Comparison of ENCODE assay signal across 1 cellular context in the genomic region with DNA sequence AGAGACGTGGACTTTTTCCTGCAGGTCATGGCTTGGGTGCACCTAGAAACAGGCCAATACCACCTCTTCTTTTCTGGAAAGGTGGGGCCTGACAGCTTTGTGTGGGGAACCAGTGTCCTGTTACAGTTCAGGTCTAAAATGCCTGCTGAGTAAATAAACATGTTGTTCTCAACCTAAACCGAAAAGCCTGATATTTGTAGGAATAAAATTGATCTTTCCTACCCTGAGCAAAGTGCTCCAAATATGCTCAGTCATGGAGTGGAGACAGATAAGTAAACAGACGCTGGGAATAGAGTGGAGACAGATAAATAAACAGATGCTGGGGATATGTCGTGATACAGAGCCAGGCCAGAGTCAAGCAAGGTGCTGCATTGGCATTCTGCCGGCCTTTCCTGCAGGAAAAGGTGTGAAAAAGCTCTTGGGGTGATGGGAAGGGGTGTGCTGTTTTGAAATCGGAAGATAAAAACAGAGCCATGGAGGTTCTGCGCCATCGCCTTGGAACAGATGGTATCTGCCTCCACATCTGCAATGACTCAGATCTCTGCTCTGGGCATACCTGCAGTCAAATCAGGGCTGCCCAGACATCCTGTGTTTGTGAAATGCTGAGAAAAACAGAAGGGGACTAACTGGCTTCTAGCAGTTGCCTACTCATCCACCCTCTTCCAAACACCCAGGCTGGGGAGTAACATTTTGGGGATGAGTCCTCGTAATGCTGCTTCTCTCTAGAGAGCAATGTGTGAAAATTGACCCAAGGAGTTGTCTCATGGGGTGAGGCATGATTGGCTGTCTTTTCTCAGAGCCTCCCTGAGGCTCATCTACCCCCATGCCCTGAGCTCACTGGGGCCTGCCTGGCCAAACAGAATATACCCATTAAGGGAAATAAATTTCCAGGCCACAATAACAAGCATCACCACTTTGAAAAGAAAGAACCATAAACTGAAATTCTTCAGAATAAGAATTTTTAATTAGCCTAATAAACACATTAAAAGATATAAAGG.
A peak's percentile ranks its signal among the peaks of the same experiment; 100 is the strongest.
TF ChIP-seq lines count a peak whose summit lies in the region.

No MANE protein-coding gene starts in this region.

TF ChIP-seq in K562, 482 proteins besides CTCF, POLR2A, EP300 and RAD21 (continues in another document):
- peak; percentile 60 for TF ChIP-seq NFIC (IDR thresholded peaks at IDR 0.05)
- peak; percentile 93 for TF ChIP-seq TEAD4 (IDR thresholded peaks at IDR 0.05; ENCODE audit: low read length)
- TF ChIP-seq TEAD4 (CRISPR knock-in tag; IDR thresholded peaks at IDR 0.05; ENCODE audit: borderline replicate concordance), result no peak
- TF ChIP-seq BRCA1 (IDR thresholded peaks at IDR 0.05), result no peak
- no peak for TF ChIP-seq BRCA1 (CRISPR knock-in tag; IDR thresholded peaks at IDR 0.05)
- TF ChIP-seq ARID1B (IDR thresholded peaks at IDR 0.05), result peak; percentile 91
- TF ChIP-seq KLF16 (IDR thresholded peaks at IDR 0.05), result peak; percentile 84
- TF ChIP-seq SMARCA4 (IDR thresholded peaks at IDR 0.05), result peak; percentile 89
- peak in 1 of 2 experiments; percentile 53; a peak in 1 of 4 replicates for TF ChIP-seq ZNF639 (CRISPR knock-in tag; conservative IDR thresholded peaks at IDR 0.05 in 1 of 2, IDR thresholded peaks at IDR 0.05 in 1 of 2)
- peak; percentile 26 for TF ChIP-seq NEUROD1 (IDR thresholded peaks at IDR 0.05; ENCODE audit: borderline replicate concordance, low read depth, low read length, partially characterized antibody)
- peak; percentile 11 for TF ChIP-seq ZFP36 (IDR thresholded peaks at IDR 0.05; ENCODE audit: low read depth, low read length, partially characterized antibody)
- TF ChIP-seq ZNF316 (IDR thresholded peaks at IDR 0.05), result 0 out of 2 replicates have a peak, but pooled peaks have one; percentile 40
- peak; percentile 17; the same call in 1 of the 2 replicates for TF ChIP-seq MAFK (IDR thresholded peaks at IDR 0.05; ENCODE audit: low read length)
- peak; percentile 24; the same call in 1 of the 2 replicates for TF ChIP-seq L3MBTL2 (IDR thresholded peaks at IDR 0.05)
- TF ChIP-seq NFE2L1 (tag; IDR thresholded peaks at IDR 0.05; ENCODE audit: borderline replicate concordance, low read depth), result 0 out of 2 replicates have a peak, but pooled peaks have one; percentile 33
- peak; percentile 83 for TF ChIP-seq TCF3 (CRISPR knock-in tag; IDR thresholded peaks at IDR 0.05)
- peak; percentile 93 for TF ChIP-seq SMARCE1 (IDR thresholded peaks at IDR 0.05)
- TF ChIP-seq CBFA2T3 (IDR thresholded peaks at IDR 0.05), result peak; percentile 86
- peak; percentile 30; the same call in 1 of the 2 replicates for TF ChIP-seq MBD2 (IDR thresholded peaks at IDR 0.05; ENCODE audit: borderline replicate concordance, low read depth)
- peak; percentile 85 for TF ChIP-seq CBFA2T2 (conservative IDR thresholded peaks at IDR 0.05)
- TF ChIP-seq ZNF197 (CRISPR knock-in tag; IDR thresholded peaks at IDR 0.05; ENCODE audit: low read depth), result no peak
- TF ChIP-seq GATA2 (CRISPR knock-in tag; IDR thresholded peaks at IDR 0.05), result peak; percentile 72
- TF ChIP-seq JUND (IDR thresholded peaks at IDR 0.05; ENCODE audit: borderline replicate concordance, low read depth, low read length), result peak; percentile 89
- TF ChIP-seq JUND (tag; IDR thresholded peaks at IDR 0.05; ENCODE audit: borderline replicate concordance, low read depth, low read length), result peak; percentile 79; the same call in 2 of the 3 replicates
- no peak for TF ChIP-seq ATF1 (CRISPR knock-in tag; IDR thresholded peaks at IDR 0.05)
- peak; percentile 19; the same call in 1 of the 2 replicates for TF ChIP-seq ATF1 (tag; IDR thresholded peaks at IDR 0.05)
- peak; percentile 57 to 62 for TF ChIP-seq TRIM24 (IDR thresholded peaks at IDR 0.05)
- TF ChIP-seq DMBX1 (CRISPR knock-in tag; IDR thresholded peaks at IDR 0.05; ENCODE audit: borderline replicate concordance), result peak; percentile 47; the same call in 1 of the 2 replicates
- TF ChIP-seq NFE2 (IDR thresholded peaks at IDR 0.05; ENCODE audit: low read depth), result peak; percentile 76
- TF ChIP-seq TAL1 (IDR thresholded peaks at IDR 0.05), result peak; percentile 82
- TF ChIP-seq HOXB6 (CRISPR knock-in tag; IDR thresholded peaks at IDR 0.05; ENCODE audit: borderline replicate concordance), result no peak
- no peak for TF ChIP-seq BHLHE40 (IDR thresholded peaks at IDR 0.05; ENCODE audit: low read length)
- no peak for TF ChIP-seq SRF (CRISPR knock-in tag; IDR thresholded peaks at IDR 0.05)
- peak; percentile 72 for TF ChIP-seq POLR2AphosphoS5 (IDR thresholded peaks at IDR 0.05; ENCODE audit: control insufficient read depth, insufficient read depth, low read depth, low read length)
- TF ChIP-seq C11orf30 (IDR thresholded peaks at IDR 0.05; ENCODE audit: low read depth), result peak; percentile 74
- TF ChIP-seq MAFG (tag; conservative IDR thresholded peaks at IDR 0.05), result peak; percentile 80
- no peak for TF ChIP-seq MECOM (CRISPR knock-in tag; IDR thresholded peaks at IDR 0.05)
- TF ChIP-seq, protein P1, sequence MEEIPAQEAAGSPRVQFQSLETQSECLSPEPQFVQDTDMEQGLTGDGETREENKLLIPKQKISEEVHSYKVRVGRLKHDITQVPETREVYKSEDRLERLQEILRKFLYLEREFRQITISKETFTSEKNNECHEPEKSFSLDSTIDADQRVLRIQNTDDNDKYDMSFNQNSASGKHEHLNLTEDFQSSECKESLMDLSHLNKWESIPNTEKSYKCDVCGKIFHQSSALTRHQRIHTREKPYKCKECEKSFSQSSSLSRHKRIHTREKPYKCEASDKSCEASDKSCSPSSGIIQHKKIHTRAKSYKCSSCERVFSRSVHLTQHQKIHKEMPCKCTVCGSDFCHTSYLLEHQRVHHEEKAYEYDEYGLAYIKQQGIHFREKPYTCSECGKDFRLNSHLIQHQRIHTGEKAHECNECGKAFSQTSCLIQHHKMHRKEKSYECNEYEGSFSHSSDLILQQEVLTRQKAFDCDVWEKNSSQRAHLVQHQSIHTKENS (CRISPR knock-in tag; IDR thresholded peaks at IDR 0.05), result no peak
- TF ChIP-seq ZBTB40 (IDR thresholded peaks at IDR 0.05), result 0 out of 2 replicates have a peak, but pooled peaks have one; percentile 11
- TF ChIP-seq ZBTB40 (CRISPR knock-in tag; IDR thresholded peaks at IDR 0.05), result no peak
- 0 out of 2 replicates have a peak, but pooled peaks have one; percentile 27 for TF ChIP-seq GABPB1 (CRISPR knock-in tag; IDR thresholded peaks at IDR 0.05)
- peak; percentile 90 for TF ChIP-seq FOSL1 (tag; conservative IDR thresholded peaks at IDR 0.05)
- TF ChIP-seq HDAC1 (IDR thresholded peaks at IDR 0.05), result 0 out of 4 replicates have a peak, but pooled peaks of 1 of the 2 experiments have one; percentile 42
- TF ChIP-seq DPF2 (IDR thresholded peaks at IDR 0.05), result peak; percentile 89
- TF ChIP-seq SOX6 (IDR thresholded peaks at IDR 0.05), result 0 out of 2 replicates have a peak, but pooled peaks have one; percentile 23
- no peak for TF ChIP-seq ESRRA (IDR thresholded peaks at IDR 0.05; ENCODE audit: borderline replicate concordance, low read depth)
- peak; percentile 31; the same call in 1 of the 2 replicates for TF ChIP-seq MAFF (IDR thresholded peaks at IDR 0.05; ENCODE audit: low read length)
- TF ChIP-seq HMBOX1 (IDR thresholded peaks at IDR 0.05), result peak; percentile 58; the same call in 1 of the 2 replicates
- TF ChIP-seq MTA2 (IDR thresholded peaks at IDR 0.05; ENCODE audit: low read depth), result peak; percentile 49; the same call in 1 of the 2 replicates
- TF ChIP-seq TCF7 (IDR thresholded peaks at IDR 0.05; ENCODE audit: borderline replicate concordance), result no peak
- peak; percentile 66 to 78 for TF ChIP-seq KDM1A (IDR thresholded peaks at IDR 0.05)
- no peak for TF ChIP-seq ZNF121 (CRISPR knock-in tag; conservative IDR thresholded peaks at IDR 0.05)
- TF ChIP-seq ATF7 (IDR thresholded peaks at IDR 0.05), result 0 out of 2 replicates have a peak, but pooled peaks have one; percentile 14
- peak; percentile 38 for TF ChIP-seq MEIS2 (IDR thresholded peaks at IDR 0.05; ENCODE audit: partially characterized antibody)
- TF ChIP-seq PML (IDR thresholded peaks at IDR 0.05; ENCODE audit: low read length), result peak; percentile 78
- TF ChIP-seq TBP (optimal IDR thresholded peaks at IDR 0.05; ENCODE audit: low read depth, low read length), result no peak
- 0 out of 2 replicates have a peak, but pooled peaks have one; percentile 43 for TF ChIP-seq TFAP4 (CRISPR knock-in tag; IDR thresholded peaks at IDR 0.05; ENCODE audit: borderline replicate concordance)
- TF ChIP-seq LCOR (CRISPR knock-in tag; IDR thresholded peaks at IDR 0.05), result peak; percentile 57; the same call in 1 of the 2 replicates
- no peak for TF ChIP-seq KLF10 (CRISPR knock-in tag; IDR thresholded peaks at IDR 0.05)
- TF ChIP-seq HMG20A (CRISPR knock-in tag; conservative IDR thresholded peaks at IDR 0.05), result no peak
- 0 out of 2 replicates have a peak, but pooled peaks have one; percentile 41 for TF ChIP-seq BACH1 (tag; IDR thresholded peaks at IDR 0.05)
- TF ChIP-seq CREM (IDR thresholded peaks at IDR 0.05; ENCODE audit: low read depth), result peak; percentile 31; the same call in 1 of the 2 replicates
